In genomic region chr4:114396808-114397207, GRCh38 we compare ENCODE assay signal across 23 cellular contexts.
"Had no signal": no experiment of that assay in that cellular context is flagged by ENCODE, and none has a peak within 500 bp of the region (broad histone marks: within the 10 kb centered on the region; RNA-seq: fewer than 3 reads in every experiment).

No MANE protein-coding gene starts in this region.

- H3K4me3 ChIP-seq: gastrocnemius medialis, hepatocyte, lower lobe of right lung, right lobe of liver, tibial nerve had no signal

- H3K4me1 ChIP-seq: gastrocnemius medialis, lower lobe of right lung, right lobe of liver, tibial nerve had no signal

- DNase-seq: activated CD4-positive, alpha-beta memory T cell treated with anti-CD3 and anti-CD28 coated beads, Interleukin-2, amount 10 ng/mL, durations not matched to agents 7 days and 5 days; activated CD4-positive, alpha-beta T cell treated with anti-CD3 and anti-CD28 coated beads for 1 hour; activated CD4-positive, alpha-beta T cell treated with anti-CD3 and anti-CD28 coated beads, Interleukin-2, amount 10 ng/mL, durations not matched to agents 7 days and 5 days; activated naive CD8-positive, alpha-beta T cell treated with anti-CD3 and anti-CD28 coated beads, Interleukin-2, amount 50 U/mL, for 24 hours; activated T-cell treated with anti-CD3 and anti-CD28 coated beads, Interleukin-2, amount 50 U/mL, for 4 hours; amygdala; cortex of kidney; effector memory CD8-positive, alpha-beta T cell; erythroblast; gastrocnemius medialis; glutamatergic neuron; kidney; lower lobe of right lung; mesendoderm; nephron progenitor cell; right lobe of liver; stimulated activated CD4-positive, alpha-beta T cell treated with anti-CD3 and anti-CD28 coated beads, Interleukin-2, amount 100 ng/mL, for 48 hours; stimulated activated naive CD4-positive, alpha-beta T cell treated with Interleukin-2 at 50 U/mL for 16 hours had no signal

- H3K36me3 ChIP-seq: gastrocnemius medialis, lower lobe of right lung, neutrophil, right lobe of liver, tibial nerve had no signal

- H2AFZ ChIP-seq: hepatocyte had no signal

- H3K4me2 ChIP-seq: hepatocyte had no signal

- FAIRE-seq: kidney had no signal

- H3K79me2 ChIP-seq: hepatocyte had no signal

- H3K27me3 ChIP-seq: gastrocnemius medialis, hepatocyte, neutrophil, right lobe of liver, tibial nerve had no signal

- ATAC-seq: activated naive CD8-positive, alpha-beta T cell treated with anti-CD3 and anti-CD28 coated beads, Interleukin-2, amount 50 U/mL, for 24 hours; activated T-cell treated with anti-CD3 and anti-CD28 coated beads, Interleukin-2, amount 50 U/mL, for 4 hours; effector memory CD8-positive, alpha-beta T cell; gastrocnemius medialis; left lobe of liver; lower lobe of right lung; right lobe of liver; WTC11 had no signal

- H3K27ac ChIP-seq: gastrocnemius medialis, hepatocyte, lower lobe of right lung, neutrophil, right lobe of liver, tibial nerve had no signal

- H3K9me3 ChIP-seq: gastrocnemius medialis, lower lobe of right lung, neutrophil, right lobe of liver, tibial nerve had no signal
